Comparison of ENCODE assay signal across 26 cellular contexts in the genomic region with DNA sequence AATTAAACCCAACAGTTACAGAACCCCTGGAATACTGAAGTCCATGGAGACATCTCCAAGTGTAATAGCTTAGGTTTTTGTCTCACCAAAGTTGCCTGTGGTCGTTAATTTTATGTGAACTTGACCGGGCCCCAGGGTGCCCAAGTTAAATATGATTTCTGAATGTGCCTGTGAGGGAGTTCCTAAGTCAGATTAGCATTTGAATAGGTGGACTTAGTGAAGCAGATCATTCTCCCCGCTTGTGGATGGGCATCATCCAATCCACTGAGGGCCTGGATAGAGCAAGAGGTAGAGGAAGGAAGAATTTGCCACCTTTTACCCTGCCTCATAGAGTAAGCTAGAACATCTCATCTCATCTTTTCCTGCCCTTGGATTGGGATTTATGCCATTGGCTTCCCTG.
DNase-seq lines count a peak whose midpoint lies in the region; FAIRE-seq and TF ChIP-seq lines count a peak whose summit lies in the region.
"Had no signal": no experiment of that assay in that cellular context is flagged by ENCODE, and none has a peak within 500 bp of the region (broad histone marks: within the 10 kb centered on the region; RNA-seq: fewer than 3 reads in every experiment).

No MANE protein-coding gene starts in this region.

- no peaks in the 10 kb centered on the region for H3K27me3 ChIP-seq in HAP-1 (ENCODE audit: low read depth)
- H3K27me3 ChIP-seq: BE2C; BLaER1; BLaER1 treated with 17β-estradiol and CSF1 and Interleukin-3, amounts not matched to agents 10 nM and 100 nM had no signal

- H3K9me3 ChIP-seq in HAP-1, result no peaks in the 10 kb centered on the region
- H3K9me3 ChIP-seq: A549; BE2C; BLaER1; BLaER1 treated with 17β-estradiol and CSF1 and Interleukin-3, amounts not matched to agents 10 nM and 100 nM; Caco-2 had no signal

- no peaks in the 10 kb centered on the region for H3K36me3 ChIP-seq in HAP-1 (replicated peaks)
- H3K36me3 ChIP-seq: BE2C; BLaER1; BLaER1 treated with 17β-estradiol and CSF1 and Interleukin-3, amounts not matched to agents 10 nM and 100 nM had no signal

- in situ Hi-C loops in HAP-1 (cut with MboI; ENCODE audit: low sequenced_read_pairs), result no loop called here

- DNase-seq in HAP-1 (ENCODE audit: low spot score in 2 of 2) (peak; percentile 51 to 84), H54 (ENCODE audit: insufficient read length, low spot score) (no peak)
- DNase-seq: 8988T; ACHN; AML-193; BE2C; C1 segment of cervical spinal cord; Caco-2; Calu3; CD4-positive, alpha-beta memory T cell; CD4-positive, alpha-beta T cell; CD4-positive, CD25-positive, alpha-beta regulatory T cell; CD8-positive, alpha-beta memory T cell; CD8-positive, alpha-beta T cell; COR-L47; DMS 273 treated with DMSO at 0.1 percent for 48 hours; DMS153; DMS53; DMS79; DMS79 treated with DMSO at 0.1 percent for 48 hours; DND-41; EL had no signal

- no peak overlapping the region for H3K4me3 ChIP-seq in HAP-1
- H3K4me3 ChIP-seq: A549; BLaER1; BLaER1 treated with 17β-estradiol and CSF1 and Interleukin-3, amounts not matched to agents 10 nM and 100 nM had no signal

- no peak for TF ChIP-seq POLR2A in H54 (IDR thresholded peaks at IDR 0.05; ENCODE audit: low read depth, low read length)

- FAIRE-seq in H54 (lab: Jason Lieb, UNC), result no peak
- FAIRE-seq: A549, D721Med had no signal

- H3K4me1 ChIP-seq in HAP-1, result peaks cover 11% of the 10 kb centered on the region
- H3K4me1 ChIP-seq: A549; BE2C; BLaER1 treated with 17β-estradiol and CSF1 and Interleukin-3, amounts not matched to agents 10 nM and 100 nM; Caco-2 had no signal
